ENCODE assay signal across 1 cellular context in the genomic region with DNA sequence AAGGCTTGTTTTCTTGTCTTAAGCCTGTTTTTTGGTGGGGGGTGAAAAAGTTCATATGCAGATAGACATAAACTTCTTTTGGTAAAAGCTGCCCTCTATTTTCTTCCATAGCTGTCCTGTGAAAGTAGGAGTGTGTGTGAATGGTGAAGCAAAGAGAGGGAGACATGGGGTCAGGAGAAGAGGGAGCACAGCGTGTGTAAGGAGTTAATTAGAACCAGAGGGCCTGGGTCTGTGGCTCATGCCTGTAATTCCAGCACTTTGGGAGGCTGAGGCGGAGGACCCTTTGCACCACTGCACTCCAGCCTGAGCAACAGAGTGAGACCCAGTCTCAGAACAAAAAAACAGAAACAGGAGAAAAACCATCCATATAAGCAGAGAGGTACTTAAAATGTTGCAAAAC.
TF ChIP-seq lines count a peak whose summit lies in the region.

No MANE protein-coding gene starts in this region.

TF ChIP-seq in H1, 55 proteins besides CTCF, POLR2A, EP300 and RAD21:
- TF ChIP-seq, protein P1, sequence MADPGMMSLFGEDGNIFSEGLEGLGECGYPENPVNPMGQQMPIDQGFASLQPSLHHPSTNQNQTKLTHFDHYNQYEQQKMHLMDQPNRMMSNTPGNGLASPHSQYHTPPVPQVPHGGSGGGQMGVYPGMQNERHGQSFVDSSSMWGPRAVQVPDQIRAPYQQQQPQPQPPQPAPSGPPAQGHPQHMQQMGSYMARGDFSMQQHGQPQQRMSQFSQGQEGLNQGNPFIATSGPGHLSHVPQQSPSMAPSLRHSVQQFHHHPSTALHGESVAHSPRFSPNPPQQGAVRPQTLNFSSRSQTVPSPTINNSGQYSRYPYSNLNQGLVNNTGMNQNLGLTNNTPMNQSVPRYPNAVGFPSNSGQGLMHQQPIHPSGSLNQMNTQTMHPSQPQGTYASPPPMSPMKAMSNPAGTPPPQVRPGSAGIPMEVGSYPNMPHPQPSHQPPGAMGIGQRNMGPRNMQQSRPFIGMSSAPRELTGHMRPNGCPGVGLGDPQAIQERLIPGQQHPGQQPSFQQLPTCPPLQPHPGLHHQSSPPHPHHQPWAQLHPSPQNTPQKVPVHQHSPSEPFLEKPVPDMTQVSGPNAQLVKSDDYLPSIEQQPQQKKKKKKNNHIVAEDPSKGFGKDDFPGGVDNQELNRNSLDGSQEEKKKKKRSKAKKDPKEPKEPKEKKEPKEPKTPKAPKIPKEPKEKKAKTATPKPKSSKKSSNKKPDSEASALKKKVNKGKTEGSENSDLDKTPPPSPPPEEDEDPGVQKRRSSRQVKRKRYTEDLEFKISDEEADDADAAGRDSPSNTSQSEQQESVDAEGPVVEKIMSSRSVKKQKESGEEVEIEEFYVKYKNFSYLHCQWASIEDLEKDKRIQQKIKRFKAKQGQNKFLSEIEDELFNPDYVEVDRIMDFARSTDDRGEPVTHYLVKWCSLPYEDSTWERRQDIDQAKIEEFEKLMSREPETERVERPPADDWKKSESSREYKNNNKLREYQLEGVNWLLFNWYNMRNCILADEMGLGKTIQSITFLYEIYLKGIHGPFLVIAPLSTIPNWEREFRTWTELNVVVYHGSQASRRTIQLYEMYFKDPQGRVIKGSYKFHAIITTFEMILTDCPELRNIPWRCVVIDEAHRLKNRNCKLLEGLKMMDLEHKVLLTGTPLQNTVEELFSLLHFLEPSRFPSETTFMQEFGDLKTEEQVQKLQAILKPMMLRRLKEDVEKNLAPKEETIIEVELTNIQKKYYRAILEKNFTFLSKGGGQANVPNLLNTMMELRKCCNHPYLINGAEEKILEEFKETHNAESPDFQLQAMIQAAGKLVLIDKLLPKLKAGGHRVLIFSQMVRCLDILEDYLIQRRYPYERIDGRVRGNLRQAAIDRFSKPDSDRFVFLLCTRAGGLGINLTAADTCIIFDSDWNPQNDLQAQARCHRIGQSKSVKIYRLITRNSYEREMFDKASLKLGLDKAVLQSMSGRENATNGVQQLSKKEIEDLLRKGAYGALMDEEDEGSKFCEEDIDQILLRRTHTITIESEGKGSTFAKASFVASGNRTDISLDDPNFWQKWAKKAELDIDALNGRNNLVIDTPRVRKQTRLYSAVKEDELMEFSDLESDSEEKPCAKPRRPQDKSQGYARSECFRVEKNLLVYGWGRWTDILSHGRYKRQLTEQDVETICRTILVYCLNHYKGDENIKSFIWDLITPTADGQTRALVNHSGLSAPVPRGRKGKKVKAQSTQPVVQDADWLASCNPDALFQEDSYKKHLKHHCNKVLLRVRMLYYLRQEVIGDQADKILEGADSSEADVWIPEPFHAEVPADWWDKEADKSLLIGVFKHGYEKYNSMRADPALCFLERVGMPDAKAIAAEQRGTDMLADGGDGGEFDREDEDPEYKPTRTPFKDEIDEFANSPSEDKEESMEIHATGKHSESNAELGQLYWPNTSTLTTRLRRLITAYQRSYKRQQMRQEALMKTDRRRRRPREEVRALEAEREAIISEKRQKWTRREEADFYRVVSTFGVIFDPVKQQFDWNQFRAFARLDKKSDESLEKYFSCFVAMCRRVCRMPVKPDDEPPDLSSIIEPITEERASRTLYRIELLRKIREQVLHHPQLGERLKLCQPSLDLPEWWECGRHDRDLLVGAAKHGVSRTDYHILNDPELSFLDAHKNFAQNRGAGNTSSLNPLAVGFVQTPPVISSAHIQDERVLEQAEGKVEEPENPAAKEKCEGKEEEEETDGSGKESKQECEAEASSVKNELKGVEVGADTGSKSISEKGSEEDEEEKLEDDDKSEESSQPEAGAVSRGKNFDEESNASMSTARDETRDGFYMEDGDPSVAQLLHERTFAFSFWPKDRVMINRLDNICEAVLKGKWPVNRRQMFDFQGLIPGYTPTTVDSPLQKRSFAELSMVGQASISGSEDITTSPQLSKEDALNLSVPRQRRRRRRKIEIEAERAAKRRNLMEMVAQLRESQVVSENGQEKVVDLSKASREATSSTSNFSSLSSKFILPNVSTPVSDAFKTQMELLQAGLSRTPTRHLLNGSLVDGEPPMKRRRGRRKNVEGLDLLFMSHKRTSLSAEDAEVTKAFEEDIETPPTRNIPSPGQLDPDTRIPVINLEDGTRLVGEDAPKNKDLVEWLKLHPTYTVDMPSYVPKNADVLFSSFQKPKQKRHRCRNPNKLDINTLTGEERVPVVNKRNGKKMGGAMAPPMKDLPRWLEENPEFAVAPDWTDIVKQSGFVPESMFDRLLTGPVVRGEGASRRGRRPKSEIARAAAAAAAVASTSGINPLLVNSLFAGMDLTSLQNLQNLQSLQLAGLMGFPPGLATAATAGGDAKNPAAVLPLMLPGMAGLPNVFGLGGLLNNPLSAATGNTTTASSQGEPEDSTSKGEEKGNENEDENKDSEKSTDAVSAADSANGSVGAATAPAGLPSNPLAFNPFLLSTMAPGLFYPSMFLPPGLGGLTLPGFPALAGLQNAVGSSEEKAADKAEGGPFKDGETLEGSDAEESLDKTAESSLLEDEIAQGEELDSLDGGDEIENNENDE (IDR thresholded peaks at IDR 0.05; ENCODE audit: insufficient replicate concordance, low read length) = no peak
- no peak for TF ChIP-seq ASH2L (IDR thresholded peaks at IDR 0.05; ENCODE audit: low read length)
- TF ChIP-seq, protein P2, sequence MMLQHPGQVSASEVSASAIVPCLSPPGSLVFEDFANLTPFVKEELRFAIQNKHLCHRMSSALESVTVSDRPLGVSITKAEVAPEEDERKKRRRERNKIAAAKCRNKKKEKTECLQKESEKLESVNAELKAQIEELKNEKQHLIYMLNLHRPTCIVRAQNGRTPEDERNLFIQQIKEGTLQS (IDR thresholded peaks at IDR 0.05; ENCODE audit: insufficient read depth, low read depth, low read length) = no peak
- TF ChIP-seq, protein P3, sequence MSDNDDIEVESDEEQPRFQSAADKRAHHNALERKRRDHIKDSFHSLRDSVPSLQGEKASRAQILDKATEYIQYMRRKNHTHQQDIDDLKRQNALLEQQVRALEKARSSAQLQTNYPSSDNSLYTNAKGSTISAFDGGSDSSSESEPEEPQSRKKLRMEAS (IDR thresholded peaks at IDR 0.05) = no peak
